Comparison of ENCODE assay signal across 17 cellular contexts in genomic region chr2:196473617-196474016, GRCh38.
DNase-seq lines count a peak whose midpoint lies in the region; ATAC-seq and TF ChIP-seq lines count a peak whose summit lies in the region.
"Had no signal": no experiment of that assay in that cellular context is flagged by ENCODE, and none has a peak within 500 bp of the region (broad histone marks: within the 10 kb centered on the region; RNA-seq: fewer than 3 reads in every experiment).

No MANE protein-coding gene starts in this region.

- H2BK15ac ChIP-seq in IMR-90 (ENCODE audit: low read depth, low read length) = 0 out of 3 replicates have a peak overlapping the region, but pooled peaks have one; percentile 33

- no peak overlapping the region for H4K5ac ChIP-seq in IMR-90 (ENCODE audit: low read depth, low read length)

- no CpG with 5 or more reads among the region's 3 CpGs for WGBS in IMR-90 (ENCODE audit: extremely low coverage in 2 of 2, insufficient read length in 1 of 2), 2 experiments
- whole genome bisulfite sequencing in heart right ventricle, 2 donors = 8 to 10% methylated on average over 3 of the region's 3 CpGs

- intact Hi-C loops in IMR-90 (cut with micrococcal nuclease) = no loop called here
- intact Hi-C loops in heart right ventricle (cut with DNase I) = loop anchor here in 2 of 10 donors (5.0 to 10.0 kb wide), 2 partner anchors 119 to 121 kb away; partner anchors contain the start of gene HECW2 (in 2 of the 2)

- no peak overlapping the region for H3K23ac ChIP-seq in IMR-90 (ENCODE audit: low read depth, low read length)

- no peak overlapping the region for H2BK5ac ChIP-seq in IMR-90 (ENCODE audit: low read depth, low read length, poor library complexity, severe bottlenecking)

- POLR2A ChIA-PET in IMR-90 (lab: Charles Lee; ENCODE audit: unreplicated experiment) = no interaction called here

- H3K9me1 ChIP-seq in IMR-90 (ENCODE audit: insufficient read depth, low read length) = no peaks in the 10 kb centered on the region

- no peak overlapping the region for H2BK20ac ChIP-seq in IMR-90 (ENCODE audit: low read depth, low read length)

- no peak overlapping the region for H3K14ac ChIP-seq in IMR-90 (replicated peaks; ENCODE audit: low read depth, low read length)

- in situ Hi-C loops in IMR-90 (cut with MboI; ENCODE audit: low sequenced_read_pairs) = no loop called here

- no peak for TF ChIP-seq POLR2A in IMR-90 (IDR thresholded peaks at IDR 0.05; ENCODE audit: low read depth, low read length)

- H3K4me1 ChIP-seq in IMR-90 (ENCODE audit: control insufficient read depth, insufficient read depth, low read length) = no peaks in the 10 kb centered on the region
- peaks cover 0 to 31% (median 9%) of the 10 kb centered on the region in 9 donors for H3K4me1 ChIP-seq in heart right ventricle
- H3K4me1 ChIP-seq: BLaER1, Peyer's patch had no signal

- H4K8ac ChIP-seq in IMR-90 (ENCODE audit: low read depth in 2 of 2, low read length in 2 of 2) = no peak overlapping the region

- H3K9me3 ChIP-seq in IMR-90 (ENCODE audit: control insufficient read depth, insufficient read depth, low read length) = no peaks in the 10 kb centered on the region
- H3K9me3 ChIP-seq in heart right ventricle = no peaks in the 10 kb centered on the region
- H3K9me3 ChIP-seq: BLaER1, Peyer's patch had no signal

- H2AFZ ChIP-seq in IMR-90 (replicated peaks; ENCODE audit: low read length, poor library complexity) = no peak overlapping the region

- TF ChIP-seq RAD21 in IMR-90 (IDR thresholded peaks at IDR 0.05; ENCODE audit: low read length) = no peak

- dilution Hi-C loops in IMR-90 (cut with HindIII; ENCODE audit: low sequenced_read_pairs, unreplicated experiment) = no loop called here

- CTCF ChIA-PET in IMR-90 (lab: Yijun Ruan, JAX) = interaction anchor here (1.2 kb wide), 1 partner anchor 19 kb away, joined by 3 read pairs; no protein-coding TSS in a partner anchor

- no TSS peak for BruUV-seq in IMR-90 (replicated peaks; lab: Mats Ljungman, UMichigan)

- H4K91ac ChIP-seq in IMR-90 (ENCODE audit: insufficient read depth, low read depth, low read length) = no peak overlapping the region

- H3K27ac ChIP-seq in IMR-90 (ENCODE audit: insufficient read depth, low read length) (no peak overlapping the region), heart right ventricle (peak overlapping the region in 7 of 10 donors; percentile 4 to 76 (median 67))
- H3K27ac ChIP-seq: BLaER1, Peyer's patch had no signal

- no peak overlapping the region for H2BK120ac ChIP-seq in IMR-90 (ENCODE audit: low read depth, low read length)

- H3K4me3 ChIP-seq in IMR-90 (ENCODE audit: insufficient read depth, low read depth, low read length) (no peak overlapping the region), heart right ventricle (no peak overlapping the region)
- H3K4me3 ChIP-seq: BLaER1, Peyer's patch had no signal

- no peaks in the 10 kb centered on the region for H3K9me3 Mint-ChIP-seq in osteocyte (ENCODE audit: unreplicated experiment)
- H3K9me3 Mint-ChIP-seq: CD8-positive, alpha-beta memory T cell; IgD-negative memory B cell had no signal

- peaks cover 16% of the 10 kb centered on the region for H3K4me1 Mint-ChIP-seq in osteocyte (ENCODE audit: unreplicated experiment)
- H3K4me1 Mint-ChIP-seq: CD8-positive, alpha-beta memory T cell; IgD-negative memory B cell had no signal

- H4K20me1 ChIP-seq in IMR-90 (ENCODE audit: insufficient read depth, low read length) = no peaks in the 10 kb centered on the region
- H4K20me1 ChIP-seq: BLaER1 had no signal

- peak overlapping the region; percentile 44 for H3K27ac Mint-ChIP-seq in osteocyte (ENCODE audit: unreplicated experiment)
- H3K27ac Mint-ChIP-seq: IgD-negative memory B cell had no signal

- no peak for ATAC-seq in IMR-90 (ENCODE audit: low read depth)
- ATAC-seq in heart right ventricle = peak; percentile 72 to 97 (median 92)
- ATAC-seq in GM18867 (IDR thresholded peaks at IDR 0.05; ENCODE audit: unreplicated experiment) = no peak
- ATAC-seq in HG02588 (IDR thresholded peaks at IDR 0.05; ENCODE audit: unreplicated experiment) = no peak
- ATAC-seq: HCT116 had no signal

- TF ChIP-seq CTCF in IMR-90 (conservative IDR thresholded peaks at IDR 0.05; ENCODE audit: low read depth, low read length) (no peak), heart right ventricle (IDR thresholded peaks at IDR 0.05) (no peak), osteocyte (IDR thresholded peaks at IDR 0.05) (no peak)

- H3K4me2 ChIP-seq in IMR-90 (ENCODE audit: low read depth, low read length) = no peak overlapping the region
- H3K4me2 ChIP-seq: BLaER1 had no signal

- H3K79me1 ChIP-seq in IMR-90 (ENCODE audit: low read depth in 1 of 2, low read length in 2 of 2) = no peaks in the 10 kb centered on the region

- H3K4ac ChIP-seq in IMR-90 (ENCODE audit: low read depth, low read length) = no peak overlapping the region

- peaks cover 2% of the 10 kb centered on the region for H3K36me3 Mint-ChIP-seq in osteocyte (ENCODE audit: unreplicated experiment)
- H3K36me3 Mint-ChIP-seq: CD8-positive, alpha-beta memory T cell; IgD-negative memory B cell had no signal

- H3K4me3 Mint-ChIP-seq in osteocyte (ENCODE audit: unreplicated experiment) = no peak overlapping the region
- H3K4me3 Mint-ChIP-seq: CD8-positive, alpha-beta memory T cell; IgD-negative memory B cell had no signal

- H3K27me3 Mint-ChIP-seq in osteocyte (ENCODE audit: unreplicated experiment) = no peaks in the 10 kb centered on the region

- H3K56ac ChIP-seq in IMR-90 (ENCODE audit: extremely low read depth, insufficient read depth, low read length) = no peak overlapping the region

- H3K36me3 ChIP-seq in IMR-90 (ENCODE audit: control insufficient read depth, insufficient read depth, low read length) = no peaks in the 10 kb centered on the region
- no peaks in the 10 kb centered on the region for H3K36me3 ChIP-seq in heart right ventricle
- H3K36me3 ChIP-seq: BLaER1, Peyer's patch had no signal

- H3K9ac ChIP-seq in IMR-90 (ENCODE audit: low read depth, low read length) = no peak overlapping the region
- H3K9ac ChIP-seq: BLaER1 had no signal

- H3K18ac ChIP-seq in IMR-90 (ENCODE audit: low read depth, low read length) = no peak overlapping the region

- H3K27me3 ChIP-seq in IMR-90 (ENCODE audit: control insufficient read depth, insufficient read depth, low read length) (no peaks in the 10 kb centered on the region), heart right ventricle (no peaks in the 10 kb centered on the region)
- H3K27me3 ChIP-seq: BLaER1, Peyer's patch had no signal

- no peak overlapping the region for H2AK5ac ChIP-seq in IMR-90 (ENCODE audit: low read depth, low read length)

- DNase-seq in IMR-90 (no peak), NCI-H446 treated with DMSO at 0.1 percent for 48 hours (lab: John Stamatoyannopoulos, UW) (peak; percentile 90), heart right ventricle (peak in 1 of 2 donors; percentile 29), osteocyte (ENCODE audit: extremely low spot score, unreplicated experiment) (no peak)
- DNase-seq in stimulated activated CD4-positive, alpha-beta T cell treated with anti-CD3 and anti-CD28 coated beads, Interleukin-15, amount 100 ng/mL, for 24 hours = no peak
- DNase-seq: CD8-positive, alpha-beta memory T cell; NCI-H1417 treated with DMSO at 0.1 percent for 48 hours; NCI-H2081; NCI-H774; Peyer's patch; SIG-M5; SW 1271 had no signal

- H2AK9ac ChIP-seq in IMR-90 (replicated peaks; ENCODE audit: low read depth, low read length, poor library complexity) = no peak overlapping the region

TF ChIP-seq in IMR-90, 13 proteins besides CTCF, POLR2A, EP300 and RAD21:
- TF ChIP-seq BHLHE40 (IDR thresholded peaks at IDR 0.05; ENCODE audit: low read depth, low read length) (no peak), ELK1 (IDR thresholded peaks at IDR 0.05; ENCODE audit: borderline replicate concordance, low read depth, low read length) (no peak), FOS (IDR thresholded peaks at IDR 0.05; ENCODE audit: low read depth, low read length) (no peak), RFX5 (IDR thresholded peaks at IDR 0.05; ENCODE audit: low read depth, low read length) (no peak), CHD1 (IDR thresholded peaks at IDR 0.05; ENCODE audit: low read depth, low read length) (no peak), NFE2L2 (IDR thresholded peaks at IDR 0.05; ENCODE audit: low read depth, low read length) (no peak)

Comparison
In these comparisons a context has a peak if more than half of its experiments do, and no peak if none do; other contexts are left out.
1. ATAC-seq: peak in heart right ventricle (8 of 8); none in IMR-90 (single experiment), GM18867 (single experiment) and HG02588 (single experiment).